ENCODE assay signal across 8 cellular contexts in genomic region chr18:76823574-76823973, GRCh38. TPM values are rescaled to one million over a fixed set of nuclear protein-coding genes. Genes with fewer than 3 reads are reported as not detected.
DNase-seq lines count a peak whose midpoint lies in the region; ATAC-seq and TF ChIP-seq lines count a peak whose summit lies in the region.

No MANE protein-coding gene starts in this region.

- peak overlapping the region; percentile 88 for H3K4me3 Mint-ChIP-seq in nephron progenitor cell

- H3K36me3 ChIP-seq in Panc1 (ENCODE audit: control insufficient read depth, insufficient read depth, low read length) (no peaks in the 10 kb centered on the region), endocrine pancreas (ENCODE audit: control insufficient read depth, insufficient read depth, low read length) (no peaks in the 10 kb centered on the region)

- H3K27ac Mint-ChIP-seq in nephron progenitor cell, result peak overlapping the region; percentile 48

- H3K4me1 ChIP-seq in Panc1 (ENCODE audit: control insufficient read depth, insufficient read depth, low read length), result peaks cover 36% of the 10 kb centered on the region
- H3K4me1 ChIP-seq in endocrine pancreas (ENCODE audit: control insufficient read depth, insufficient read depth, low read length), result peaks cover 3% of the 10 kb centered on the region

- H3K4me3 ChIP-seq in Panc1 (ENCODE audit: low read depth in 2 of 2, low read length in 2 of 2), result peak overlapping the region; percentile 78 to 86
- peak overlapping the region; percentile 45 for H3K4me3 ChIP-seq in endocrine pancreas (ENCODE audit: control insufficient read depth, insufficient read depth, low read length)

- H3K9me3 Mint-ChIP-seq in nephron progenitor cell, result peaks cover 4% of the 10 kb centered on the region

- ATAC-seq in Panc1, result 0 out of 2 replicates have a peak, but pooled peaks have one; percentile 1
- no peak for ATAC-seq in HG02884 (IDR thresholded peaks at IDR 0.05; ENCODE audit: unreplicated experiment)
- no peak for ATAC-seq in HG03457 (IDR thresholded peaks at IDR 0.05; ENCODE audit: unreplicated experiment)

- H3K9me3 ChIP-seq in Panc1 (ENCODE audit: control insufficient read depth, insufficient read depth, low read depth, low read length) (no peaks in the 10 kb centered on the region), endocrine pancreas (ENCODE audit: control insufficient read depth, low read length) (no peaks in the 10 kb centered on the region)

- H3K4me1 Mint-ChIP-seq in nephron progenitor cell, result peaks cover 57% of the 10 kb centered on the region

- peaks cover 26% of the 10 kb centered on the region for H3K36me3 Mint-ChIP-seq in nephron progenitor cell (ENCODE audit: low read depth)

- intact Hi-C loops in Panc1 (cut with micrococcal nuclease; ENCODE audit: unreplicated experiment), result no loop called here

- CTCF ChIA-PET in Panc1 (lab: Charles Lee), result interaction anchor here (0.6 to 1.0 kb wide), 2 partner anchors 20 to 192 kb away, joined by 3 to 4 read pairs; no protein-coding TSS in a partner anchor

- BruUV-seq in Panc1 (replicated peaks; lab: Mats Ljungman, UMichigan), result no TSS peak

- DNase-seq in GM13976 (ENCODE audit: low spot score) (no peak), Panc1 (ENCODE audit: low read depth, low spot score) (no peak), nephron progenitor cell (peak; percentile 56), NCI-H2029 (lab: John Stamatoyannopoulos, UW) (no peak), SHP77 treated with DMSO at 0.1 percent for 48 hours (lab: John Stamatoyannopoulos, UW) (no peak)

- H3K27me3 ChIP-seq in Panc1 (ENCODE audit: control insufficient read depth, insufficient read depth, low read length), result no peaks in the 10 kb centered on the region
- no peaks in the 10 kb centered on the region for H3K27me3 ChIP-seq in endocrine pancreas (ENCODE audit: control insufficient read depth, insufficient read depth, low read length)

- peaks cover 3% of the 10 kb centered on the region for H3K27me3 Mint-ChIP-seq in nephron progenitor cell (ENCODE audit: low read depth, poor library complexity)

- in situ Hi-C loops in GM13976 (cut with MboI; ENCODE audit: low sequenced_read_pairs, unreplicated experiment) (no loop called here), Panc1 (cut with HindIII; ENCODE audit: low pct_unique_long_range_greater_than_20kb, low sequenced_read_pairs) (no loop called here)

- POLR2A ChIA-PET in Panc1 (lab: Charles Lee), result interaction anchor here (0.6 kb wide), 1 partner anchor 17 kb away, joined by 15 read pairs; no protein-coding TSS in a partner anchor

- TF ChIP-seq CTCF in GM13976 (IDR thresholded peaks at IDR 0.05; ENCODE audit: borderline replicate concordance, control extremely low read depth, extremely low read depth, insufficient read depth, missing control alignments) (peak; percentile 31), Panc1 (IDR thresholded peaks at IDR 0.05) (no peak), nephron progenitor cell (IDR thresholded peaks at IDR 0.05) (no peak)

- H3K9ac ChIP-seq in endocrine pancreas (ENCODE audit: control insufficient read depth, insufficient read depth, low read length), result no peak overlapping the region

- H3K27ac ChIP-seq in Panc1 (ENCODE audit: low read length), result peak overlapping the region; percentile 90

RNA-seq across cellular contexts. Expression of gene ZNF236, which starts 1.2 kb away (rescaled TPM):
- total RNA-seq in Panc1 (2021; ENCODE audit: unreplicated experiment), result 32.2 TPM
- polyA plus RNA-seq in Panc1 (2012; ENCODE audit: insufficient read length), result 12.4 TPM
